Comparison of ENCODE assay signal across 21 cellular contexts in the genomic region with DNA sequence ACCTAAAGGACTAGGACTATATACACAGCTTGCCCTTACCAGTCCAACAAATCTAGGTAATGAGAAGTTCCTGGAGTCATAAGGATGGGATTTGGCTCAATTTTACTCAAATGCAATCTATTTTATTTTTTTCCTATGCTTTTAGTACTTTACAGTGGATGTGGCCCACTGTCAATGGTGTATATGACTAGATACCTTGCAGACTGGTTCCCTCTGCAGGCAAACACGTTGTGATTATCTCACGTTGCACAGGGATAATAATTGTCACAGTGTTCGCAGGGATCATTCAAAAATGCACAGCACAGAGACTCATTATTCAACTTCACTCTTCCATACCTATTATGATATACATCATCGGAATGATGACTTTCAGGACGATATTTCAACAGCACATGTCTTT.
DNase-seq lines count a peak whose midpoint lies in the region; ATAC-seq and TF ChIP-seq lines count a peak whose summit lies in the region.
"Had no signal": no experiment of that assay in that cellular context is flagged by ENCODE, and none has a peak within 500 bp of the region (broad histone marks: within the 10 kb centered on the region; RNA-seq: fewer than 3 reads in every experiment).

No MANE protein-coding gene starts in this region.

- intact Hi-C loops in PC-9 (cut with micrococcal nuclease; ENCODE audit: unreplicated experiment): no loop called here
- intact Hi-C loops in lower leg skin (cut with DNase I; ENCODE audit: low total_unique reads): no loop called here
- intact Hi-C loops in naive thymus-derived CD4-positive, alpha-beta T cell (cut with micrococcal nuclease): loop anchor here in 1 of 2 donors (10.0 kb wide), 1 partner anchor 60 kb away; no protein-coding TSS in a partner anchor

- no peak overlapping the region for H3K23ac ChIP-seq in H9 (ENCODE audit: insufficient read length, low read depth, low read length)

- no peaks in the 10 kb centered on the region for H3K4me1 ChIP-seq in H9 (ENCODE audit: insufficient read depth, low read length)
- H3K4me1 ChIP-seq in hepatocyte (ENCODE audit: insufficient read depth): no peaks in the 10 kb centered on the region
- no peaks in the 10 kb centered on the region for H3K4me1 ChIP-seq in PC-9 (replicated peaks; ENCODE audit: insufficient read depth)
- no peaks in the 10 kb centered on the region for H3K4me1 ChIP-seq in naive thymus-derived CD4-positive, alpha-beta T cell (ENCODE audit: control insufficient read depth in 2 of 2, insufficient read depth in 2 of 2, low read length in 2 of 2)
- H3K4me1 ChIP-seq: parathyroid adenoma, transverse colon had no signal

- peak; percentile 16 for TF ChIP-seq CTCF in AG09319 (IDR thresholded peaks at IDR 0.05; ENCODE audit: low read depth, low read length)
- peak; percentile 39; the same call in 2 of the 3 replicates for TF ChIP-seq CTCF in H9 (conservative IDR thresholded peaks at IDR 0.05)
- TF ChIP-seq CTCF in WTC11 (IDR thresholded peaks at IDR 0.05): no peak
- peak; percentile 37 for TF ChIP-seq CTCF in hepatocyte (IDR thresholded peaks at IDR 0.05; ENCODE audit: poor library complexity)
- no peak for TF ChIP-seq CTCF in PC-9 (conservative IDR thresholded peaks at IDR 0.05)
- TF ChIP-seq CTCF in lower leg skin (IDR thresholded peaks at IDR 0.05): no peak

- no peaks in the 10 kb centered on the region for H3K27me3 ChIP-seq in H9 (ENCODE audit: insufficient read depth, low read length)
- no peaks in the 10 kb centered on the region for H3K27me3 ChIP-seq in hepatocyte
- H3K27me3 ChIP-seq in PC-9 (ENCODE audit: insufficient read depth, low read depth): no peaks in the 10 kb centered on the region
- H3K27me3 ChIP-seq in naive thymus-derived CD4-positive, alpha-beta T cell (ENCODE audit: control insufficient read depth in 2 of 2, insufficient read depth in 2 of 2, low read length in 2 of 2): no peaks in the 10 kb centered on the region
- H3K27me3 ChIP-seq: transverse colon had no signal

- H3K27me3 Mint-ChIP-seq in H9 (ENCODE audit: low read depth): no peaks in the 10 kb centered on the region
- H3K27me3 Mint-ChIP-seq in WTC11 (ENCODE audit: low read depth): no peaks in the 10 kb centered on the region
- peaks cover 0 to 5% (median 0%) of the 10 kb centered on the region in 5 donors for H3K27me3 Mint-ChIP-seq in naive thymus-derived CD4-positive, alpha-beta T cell
- H3K27me3 Mint-ChIP-seq: CD4-positive, CD25-positive, alpha-beta regulatory T cell had no signal

- no peaks in the 10 kb centered on the region for H3K79me2 ChIP-seq in H9 (ENCODE audit: insufficient read depth, low read length)
- H3K79me2 ChIP-seq in hepatocyte: no peaks in the 10 kb centered on the region
- H3K79me2 ChIP-seq in PC-9 (ENCODE audit: low read depth): no peaks in the 10 kb centered on the region
- H3K79me2 ChIP-seq: parathyroid adenoma had no signal

- H3K9me2 ChIP-seq in hepatocyte (replicated peaks; ENCODE audit: insufficient read depth): no peaks in the 10 kb centered on the region
- H3K9me2 ChIP-seq in PC-9 (ENCODE audit: insufficient read depth): no peaks in the 10 kb centered on the region; the same call in 1 of the 2 replicates

- no peak overlapping the region for H2BK12ac ChIP-seq in H9 (ENCODE audit: insufficient read length, low read depth, low read length)

- H3K4me3 Mint-ChIP-seq in H9 (no peak overlapping the region), WTC11 (no peak overlapping the region)
- no peak overlapping the region for H3K4me3 Mint-ChIP-seq in naive thymus-derived CD4-positive, alpha-beta T cell
- H3K4me3 Mint-ChIP-seq: activated naive CD4-positive, alpha-beta T cell treated with anti-CD3 and anti-CD28 coated beads, Interleukin-2, amount 50 U/mL, for 24 hours; CD4-positive, CD25-positive, alpha-beta regulatory T cell had no signal

- WGBS in H9 (ENCODE audit: extremely low coverage, insufficient read length, low lambda C conversion rate): no CpG with 5 or more reads among the region's 5 CpGs
- WGBS in hepatocyte (ENCODE audit: low lambda C conversion rate, missing lambda C conversion rate): 57% methylated on average over 5 of the region's 5 CpGs
- 41 to 45% methylated on average over 5 of the region's 5 CpGs for WGBS in lower leg skin, 2 donors

- no peak overlapping the region for H2BK120ac ChIP-seq in H9 (ENCODE audit: low read depth, low read length, poor library complexity, severe bottlenecking)

- H3K9me3 Mint-ChIP-seq in H9 (peaks cover 0 to 2% of the 10 kb centered on the region in 2 experiments; a peak in 2 of 5 replicates), WTC11 (0 out of 2 replicates have a peak, but pooled peaks cover 3% of the 10 kb centered on the region)
- peaks cover 0 to 4% (median 0%) of the 10 kb centered on the region in 11 donors for H3K9me3 Mint-ChIP-seq in naive thymus-derived CD4-positive, alpha-beta T cell
- H3K9me3 Mint-ChIP-seq: activated naive CD4-positive, alpha-beta T cell treated with anti-CD3 and anti-CD28 coated beads, Interleukin-2, amount 50 U/mL, for 24 hours had no signal

- no peak overlapping the region for H3K4me2 ChIP-seq in H9 (ENCODE audit: insufficient read depth, insufficient read length, low read length)
- H3K4me2 ChIP-seq in hepatocyte: no peak overlapping the region
- H3K4me2 ChIP-seq in PC-9: no peak overlapping the region

- H4K20me1 ChIP-seq in H9 (ENCODE audit: control insufficient read depth, insufficient read depth, insufficient read length) (no peaks in the 10 kb centered on the region), hepatocyte (ENCODE audit: insufficient read depth, poor library complexity, severe bottlenecking) (no peaks in the 10 kb centered on the region), PC-9 (ENCODE audit: insufficient read depth) (no peaks in the 10 kb centered on the region)

- H2AK5ac ChIP-seq in H9 (ENCODE audit: insufficient read length, low read length): no peak overlapping the region

- H3K4ac ChIP-seq in H9 (ENCODE audit: low read depth, low read length): no peak overlapping the region

- no peak for TF ChIP-seq POLR2A in lower leg skin (IDR thresholded peaks at IDR 0.05)

- no peak overlapping the region for H3K56ac ChIP-seq in H9 (ENCODE audit: insufficient read length, low read depth, low read length)

- H3K4me3 ChIP-seq in hepatocyte: no peak overlapping the region
- no peak overlapping the region for H3K4me3 ChIP-seq in PC-9
- H3K4me3 ChIP-seq in lower leg skin (ENCODE audit: low read depth, poor library complexity, severe bottlenecking): no peak overlapping the region
- no peak overlapping the region for H3K4me3 ChIP-seq in naive thymus-derived CD4-positive, alpha-beta T cell (ENCODE audit: low read length)
- H3K4me3 ChIP-seq: skin epidermis, transverse colon had no signal

- H2BK20ac ChIP-seq in H9 (ENCODE audit: low read depth, low read length, poor library complexity, severe bottlenecking): no peak overlapping the region

- CTCF ChIA-PET in WTC11 (lab: Charles Lee): interaction anchor here (0.8 kb wide), 1 partner anchor 166 kb away, joined by 6 read pairs; no protein-coding TSS in a partner anchor
- CTCF ChIA-PET in PC-9 (lab: Charles Lee): no interaction called here
- CTCF ChIA-PET in naive thymus-derived CD4-positive, alpha-beta T cell (lab: Charles Lee): no interaction called here

- no peak overlapping the region for H4K8ac ChIP-seq in H9 (replicated peaks; ENCODE audit: insufficient read length, low read depth, low read length)

- no peaks in the 10 kb centered on the region for H3K23me2 ChIP-seq in H9 (ENCODE audit: insufficient read length, low read depth, low read length, poor library complexity, severe bottlenecking)

- H3K27ac ChIP-seq in H9 (ENCODE audit: insufficient read length, low read depth, low read length) (no peak overlapping the region), hepatocyte (no peak overlapping the region), PC-9 (no peak overlapping the region)
- no peak overlapping the region for H3K27ac ChIP-seq in naive thymus-derived CD4-positive, alpha-beta T cell (ENCODE audit: low read depth, low read length)
- H3K27ac ChIP-seq: HL-60, parathyroid adenoma, skin epidermis, transverse colon had no signal

- no TSS peak for BruUV-seq in PC-9 (replicated peaks; lab: Mats Ljungman, UMichigan)

- H3T11ph ChIP-seq in H9 (ENCODE audit: low read length): no peak overlapping the region

- no peaks in the 10 kb centered on the region for H3K9me3 ChIP-seq in H9 (ENCODE audit: control insufficient read depth, low read depth, low read length)
- no peaks in the 10 kb centered on the region for H3K9me3 ChIP-seq in hepatocyte (ENCODE audit: low read depth)
- no peaks in the 10 kb centered on the region for H3K9me3 ChIP-seq in PC-9 (ENCODE audit: insufficient read depth, low read depth)
- no peaks in the 10 kb centered on the region for H3K9me3 ChIP-seq in naive thymus-derived CD4-positive, alpha-beta T cell (ENCODE audit: control insufficient read depth in 2 of 3, low read length in 3 of 3)
- H3K9me3 ChIP-seq: transverse colon had no signal

- DNase-seq in AG09319 (ENCODE audit: extremely low read depth, low read depth) (no peak), H9 (no peak), WTC11 (ENCODE audit: low spot score) (no peak), hepatocyte (ENCODE audit: low spot score) (no peak), PC-9 (no peak), lower leg skin (ENCODE audit: low spot score in 2 of 2) (no peak)
- no peak for DNase-seq in naive thymus-derived CD4-positive, alpha-beta T cell
- DNase-seq: activated CD4-positive, alpha-beta T cell treated with anti-CD3 and anti-CD28 coated beads, Interleukin-2, amount 50 U/mL, for 1 hour; activated T-cell treated with anti-CD3 and anti-CD28 coated beads for 4 hours; caudate nucleus; CD4-positive, CD25-positive, alpha-beta regulatory T cell; effector memory CD4-positive, alpha-beta T cell; left ventricle myocardium superior; NCI-H1436 treated with DMSO at 0.1 percent for 48 hours; NCI-H510A; transverse colon had no signal

- peak; percentile 32; the same call in 1 of the 2 replicates for ATAC-seq in WTC11
- no peak for ATAC-seq in naive thymus-derived CD4-positive, alpha-beta T cell
- ATAC-seq: left ventricle myocardium superior, Panc1 had no signal

- no peak overlapping the region for H4K5ac ChIP-seq in H9 (ENCODE audit: insufficient read length, low read depth, low read length)

- H2BK15ac ChIP-seq in H9 (ENCODE audit: low read depth, low read length): no peak overlapping the region

- no peak overlapping the region for H3K14ac ChIP-seq in H9 (ENCODE audit: insufficient read depth, low read length)

- H2BK5ac ChIP-seq in H9 (ENCODE audit: insufficient read length, low read length): no peak overlapping the region

- H3K27ac Mint-ChIP-seq in H9 (no peak overlapping the region), WTC11 (no peak overlapping the region)
- no peak overlapping the region for H3K27ac Mint-ChIP-seq in naive thymus-derived CD4-positive, alpha-beta T cell
- H3K27ac Mint-ChIP-seq: activated naive CD4-positive, alpha-beta T cell treated with anti-CD3 and anti-CD28 coated beads, Interleukin-2, amount 50 U/mL, for 24 hours; CD4-positive, CD25-positive, alpha-beta regulatory T cell had no signal

- H3K79me1 ChIP-seq in H9 (ENCODE audit: insufficient read depth, low read depth, low read length, poor library complexity, severe bottlenecking): no peaks in the 10 kb centered on the region

- H3K4me1 Mint-ChIP-seq in H9: peaks cover under 1 to 8% of the 10 kb centered on the region in 2 experiments
- H3K4me1 Mint-ChIP-seq in WTC11: peaks cover under 1% of the 10 kb centered on the region
- no peaks in the 10 kb centered on the region for H3K4me1 Mint-ChIP-seq in naive thymus-derived CD4-positive, alpha-beta T cell
- H3K4me1 Mint-ChIP-seq: activated naive CD4-positive, alpha-beta T cell treated with anti-CD3 and anti-CD28 coated beads, Interleukin-2, amount 50 U/mL, for 24 hours; CD4-positive, CD25-positive, alpha-beta regulatory T cell had no signal

- H2AFZ ChIP-seq in H9 (ENCODE audit: low read length) (no peak overlapping the region), hepatocyte (no peak overlapping the region), PC-9 (no peak overlapping the region)
- H2AFZ ChIP-seq: parathyroid adenoma had no signal

- H3K36me3 Mint-ChIP-seq in H9 (ENCODE audit: insufficient read depth in 1 of 3, low read depth in 3 of 3): no peaks in the 10 kb centered on the region
- no peaks in the 10 kb centered on the region for H3K36me3 Mint-ChIP-seq in WTC11
- no peaks in the 10 kb centered on the region for H3K36me3 Mint-ChIP-seq in naive thymus-derived CD4-positive, alpha-beta T cell
- H3K36me3 Mint-ChIP-seq: activated naive CD4-positive, alpha-beta T cell treated with anti-CD3 and anti-CD28 coated beads, Interleukin-2, amount 50 U/mL, for 24 hours; CD4-positive, CD25-positive, alpha-beta regulatory T cell had no signal

- POLR2A ChIA-PET in WTC11 (lab: Charles Lee): no interaction called here
- POLR2A ChIA-PET in PC-9 (lab: Charles Lee; ENCODE audit: unreplicated experiment): interaction anchor here (0.7 kb wide), 1 partner anchor 432 kb away, joined by 8 read pairs; no protein-coding TSS in a partner anchor
- POLR2A ChIA-PET in naive thymus-derived CD4-positive, alpha-beta T cell (lab: Charles Lee): no interaction called here

- H4K91ac ChIP-seq in H9 (ENCODE audit: insufficient read length, low read depth, low read length): no peak overlapping the region

- no peak overlapping the region for H3K9ac ChIP-seq in H9 (ENCODE audit: extremely low read depth, insufficient read length, low read length)
- H3K9ac ChIP-seq: parathyroid adenoma had no signal

- no peaks in the 10 kb centered on the region for H3K36me3 ChIP-seq in hepatocyte (replicated peaks; ENCODE audit: insufficient read depth, low read depth)
- no peaks in the 10 kb centered on the region for H3K36me3 ChIP-seq in PC-9 (ENCODE audit: low read depth)
- H3K36me3 ChIP-seq in naive thymus-derived CD4-positive, alpha-beta T cell (ENCODE audit: control insufficient read depth in 2 of 3, insufficient read depth in 3 of 3, low read length in 3 of 3): no peaks in the 10 kb centered on the region
- H3K36me3 ChIP-seq: transverse colon had no signal

- H3F3A ChIP-seq in PC-9 (ENCODE audit: insufficient read depth, low read depth): no peaks in the 10 kb centered on the region

- H3K18ac ChIP-seq in H9 (ENCODE audit: insufficient read length, low read depth, low read length): no peak overlapping the region

Comparison
In these comparisons a context has a peak if more than half of its experiments do, and no peak if none do; other contexts are left out.
1. CTCF ChIP-seq: peak in AG09319 (single experiment), H9 (single experiment) and hepatocyte (single experiment); none in WTC11 (single experiment), PC-9 (single experiment) and lower leg skin (0 of 3).